ENCODE assay signal across 14 cellular contexts in the genomic region with DNA sequence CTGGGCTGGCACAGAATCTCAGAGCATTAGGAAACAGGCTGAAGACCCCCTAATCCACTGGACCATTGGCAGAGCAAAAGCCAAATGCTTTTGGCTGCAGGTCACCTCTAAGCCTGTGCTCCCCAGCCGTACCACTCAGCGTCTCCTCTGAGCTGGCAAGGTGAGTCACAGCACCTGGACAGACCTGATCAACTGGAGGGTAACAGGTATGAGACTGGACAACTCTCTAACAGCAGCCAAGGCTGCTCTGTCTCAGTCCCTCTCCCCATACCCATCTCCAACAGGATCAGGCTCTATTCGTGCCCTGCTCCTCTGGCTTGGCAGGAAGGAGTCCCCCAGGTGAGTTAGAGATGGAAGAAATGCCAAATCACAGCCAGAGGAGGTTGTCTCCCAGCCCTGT.
"Had no signal": no experiment of that assay in that cellular context is flagged by ENCODE, and none has a peak within 500 bp of the region (broad histone marks: within the 10 kb centered on the region; RNA-seq: fewer than 3 reads in every experiment).

No MANE protein-coding gene starts in this region.

- DNase-seq: activated CD4-positive, alpha-beta T cell treated with anti-CD3 and anti-CD28 coated beads, Interleukin-2, amount 10 ng/mL, durations not matched to agents 24 days and 14 days; activated naive CD4-positive, alpha-beta T cell treated with anti-CD3 and anti-CD28 coated beads for 36 hours; central memory CD4-positive, alpha-beta T cell; effector CD8-positive, alpha-beta T cell; natural killer cell; nucleus accumbens; sigmoid colon; stimulated activated CD4-positive, alpha-beta T cell treated with anti-CD3 and anti-CD28 coated beads, Interleukin-2, amount 100 ng/mL, for 48 hours; stimulated activated naive CD8-positive, alpha-beta T cell treated with anti-CD3 and anti-CD28 coated beads, Interleukin-15, amount 100 ng/mL, for 72 hours; T-cell had no signal

- ATAC-seq: left lobe of liver; natural killer cell; stimulated activated naive CD8-positive, alpha-beta T cell treated with anti-CD3 and anti-CD28 coated beads, Interleukin-15, amount 100 ng/mL, for 72 hours; T-cell; WTC11 had no signal

- H3K9me3 ChIP-seq: sigmoid colon, vagina had no signal

- H3K27me3 ChIP-seq: sigmoid colon, vagina had no signal

- H3K27ac ChIP-seq: coronary artery, sigmoid colon, vagina had no signal

- H3K4me3 ChIP-seq: coronary artery, sigmoid colon, vagina had no signal
